ENCODE assay signal across 28 cellular contexts in genomic region chr10:4397337-4397736, GRCh38.
"Had no signal": no experiment of that assay in that cellular context is flagged by ENCODE, and none has a peak within 500 bp of the region (broad histone marks: within the 10 kb centered on the region; RNA-seq: fewer than 3 reads in every experiment).

No MANE protein-coding gene starts in this region.

- DNase-seq: cortex of kidney; effector memory CD8-positive, alpha-beta T cell; erythroblast; esophagus squamous epithelium; foreskin melanocyte; glutamatergic neuron; heart right ventricle; hippocampal formation; islet precursor cell; kidney glomerular epithelial cell; left colon; left ventricle myocardium superior; lower lobe of right lung; naive thymus-derived CD8-positive, alpha-beta T cell; nephron progenitor cell; nucleus accumbens; ovary; posterior cingulate gyrus; right lobe of liver; small intestine; stimulated activated CD4-positive, alpha-beta T cell treated with anti-CD3 and anti-CD28 coated beads, Interleukin-15, amount 100 ng/mL, for 24 hours; stimulated activated CD4-positive, alpha-beta T cell treated with anti-CD3 and anti-CD28 coated beads, Interleukin-2, amount 100 ng/mL, for 48 hours; stimulated activated naive B cell treated with anti-CD40 and anti-IgM and Interleukin-4, amounts not matched to agents 10 μg/mL and 1 μg/mL and 100 μg/mL, for 72 hours; upper lobe of left lung had no signal

- H3K36me3 ChIP-seq: esophagus squamous epithelium, heart right ventricle, lower lobe of right lung, ovary, right lobe of liver, thoracic aorta, tibial nerve, upper lobe of left lung had no signal

- H3K27me3 ChIP-seq: esophagus squamous epithelium, heart right ventricle, ovary, right lobe of liver, tibial nerve, upper lobe of left lung had no signal

- FAIRE-seq: endometrium, small intestine, urothelium cell line had no signal

- H3K4me3 ChIP-seq: esophagus squamous epithelium, heart right ventricle, lower lobe of right lung, ovary, right lobe of liver, thoracic aorta, tibial nerve, upper lobe of left lung had no signal

- H3K9me3 ChIP-seq: esophagus squamous epithelium, heart right ventricle, lower lobe of right lung, ovary, right lobe of liver, thoracic aorta, tibial nerve, upper lobe of left lung had no signal

- ATAC-seq: effector memory CD8-positive, alpha-beta T cell; heart right ventricle; left colon; left ventricle myocardium superior; lower lobe of right lung; naive thymus-derived CD8-positive, alpha-beta T cell; right lobe of liver; stimulated activated naive B cell treated with anti-CD40 and anti-IgM and Interleukin-4, amounts not matched to agents 10 μg/mL and 1 μg/mL and 100 μg/mL, for 72 hours had no signal

- H3K4me1 ChIP-seq: esophagus squamous epithelium, heart right ventricle, lower lobe of right lung, right lobe of liver, tibial nerve, upper lobe of left lung had no signal

- H3K27ac ChIP-seq: esophagus squamous epithelium, heart right ventricle, lower lobe of right lung, ovary, right lobe of liver, thoracic aorta, tibial nerve, upper lobe of left lung had no signal
